ENCODE assay signal across 23 cellular contexts in genomic region chr2:136358576-136358975, GRCh38.
DNase-seq lines count a peak whose midpoint lies in the region; ATAC-seq and TF ChIP-seq lines count a peak whose summit lies in the region.
"Had no signal": no experiment of that assay in that cellular context is flagged by ENCODE, and none has a peak within 500 bp of the region (broad histone marks: within the 10 kb centered on the region; RNA-seq: fewer than 3 reads in every experiment).

No MANE protein-coding gene starts in this region.

- peak; percentile 50 for DNase-seq in activated CD4-positive, alpha-beta T cell treated with anti-CD3 and anti-CD28 coated beads, Interleukin-2, amount 10 ng/mL, durations not matched to agents 24 days and 14 days
- DNase-seq in activated CD4-positive, alpha-beta T cell treated with anti-CD3 and anti-CD28 coated beads, Interleukin-2, amount 50 U/mL, for 1 hour, result no peak
- DNase-seq in activated naive CD4-positive, alpha-beta T cell treated with Interleukin-2 at 50 U/mL for 16 hours, result no peak
- no peak for DNase-seq in activated naive CD8-positive, alpha-beta T cell treated with anti-CD3 and anti-CD28 coated beads for 36 hours
- DNase-seq in stimulated activated CD8-positive, alpha-beta memory T cell treated with anti-CD3 and anti-CD28 coated beads, Interleukin-4, amount 100 ng/mL, for 48 hours, result peak; percentile 34
- DNase-seq in hepatocyte (ENCODE audit: low spot score), result no peak
- DNase-seq: 8988T; C1 segment of cervical spinal cord; Calu3; CD8-positive, alpha-beta memory T cell; DMS53; GDM1; IMR-90; NCI-H1105; NCI-H146; NCI-H2029; NCI-H2227 treated with DMSO at 0.1 percent for 48 hours; NCI-H510A; SIG-M5 had no signal

- H3K27ac Mint-ChIP-seq in activated CD4-positive, alpha-beta T cell treated with anti-CD3 and anti-CD28 coated beads, Interleukin-2, amount 10 ng/mL, durations not matched to agents 24 days and 14 days, result peak overlapping the region; percentile 56
- H3K27ac Mint-ChIP-seq in activated naive CD4-positive, alpha-beta T cell treated with anti-CD3 and anti-CD28 coated beads, Interleukin-2, amount 50 U/mL, for 24 hours, result peak overlapping the region; percentile 43
- peak overlapping the region; percentile 43 for H3K27ac Mint-ChIP-seq in activated naive CD8-positive, alpha-beta T cell treated with anti-CD3 and anti-CD28 coated beads for 36 hours

- H3K36me3 ChIP-seq in hepatocyte (replicated peaks; ENCODE audit: insufficient read depth, low read depth), result no peaks in the 10 kb centered on the region

- no peak for ATAC-seq in HG03432 (IDR thresholded peaks at IDR 0.05; ENCODE audit: unreplicated experiment)
- ATAC-seq: Panc1 had no signal

- H3K79me2 ChIP-seq in hepatocyte, result no peaks in the 10 kb centered on the region

- H4K20me1 ChIP-seq in hepatocyte (ENCODE audit: insufficient read depth, poor library complexity, severe bottlenecking), result no peaks in the 10 kb centered on the region

- TF ChIP-seq CTCF in hepatocyte (IDR thresholded peaks at IDR 0.05; ENCODE audit: poor library complexity), result no peak

- intact Hi-C loops in activated CD4-positive, alpha-beta T cell treated with anti-CD3 and anti-CD28 coated beads, Interleukin-2, amount 10 ng/mL, durations not matched to agents 24 days and 14 days (cut with micrococcal nuclease), result loop anchor here (2.0 kb wide), 2 partner anchors 16 to 120 kb away; no protein-coding TSS in a partner anchor

- H3K9me2 ChIP-seq in hepatocyte (replicated peaks; ENCODE audit: insufficient read depth), result no peaks in the 10 kb centered on the region

- H3K27ac ChIP-seq in hepatocyte, result no peak overlapping the region
- H3K27ac ChIP-seq: KMS-11 had no signal

- H3K9me3 Mint-ChIP-seq in activated CD4-positive, alpha-beta T cell treated with anti-CD3 and anti-CD28 coated beads, Interleukin-2, amount 10 ng/mL, durations not matched to agents 24 days and 14 days, result no peaks in the 10 kb centered on the region
- H3K9me3 Mint-ChIP-seq in activated naive CD4-positive, alpha-beta T cell treated with anti-CD3 and anti-CD28 coated beads, Interleukin-2, amount 50 U/mL, for 24 hours, result no peaks in the 10 kb centered on the region
- no peaks in the 10 kb centered on the region for H3K9me3 Mint-ChIP-seq in activated naive CD8-positive, alpha-beta T cell treated with anti-CD3 and anti-CD28 coated beads for 36 hours
- H3K9me3 Mint-ChIP-seq: CD8-positive, alpha-beta memory T cell had no signal

- no peaks in the 10 kb centered on the region for H3K9me3 ChIP-seq in hepatocyte (ENCODE audit: low read depth)

- no peaks in the 10 kb centered on the region for H3K36me3 Mint-ChIP-seq in activated CD4-positive, alpha-beta T cell treated with anti-CD3 and anti-CD28 coated beads, Interleukin-2, amount 10 ng/mL, durations not matched to agents 24 days and 14 days (ENCODE audit: low read depth)
- H3K36me3 Mint-ChIP-seq in activated naive CD4-positive, alpha-beta T cell treated with anti-CD3 and anti-CD28 coated beads, Interleukin-2, amount 50 U/mL, for 24 hours, result no peaks in the 10 kb centered on the region
- H3K36me3 Mint-ChIP-seq in activated naive CD8-positive, alpha-beta T cell treated with anti-CD3 and anti-CD28 coated beads for 36 hours, result no peaks in the 10 kb centered on the region
- H3K36me3 Mint-ChIP-seq: CD8-positive, alpha-beta memory T cell had no signal

- no peak overlapping the region for H3K4me3 Mint-ChIP-seq in activated CD4-positive, alpha-beta T cell treated with anti-CD3 and anti-CD28 coated beads, Interleukin-2, amount 10 ng/mL, durations not matched to agents 24 days and 14 days
- no peak overlapping the region for H3K4me3 Mint-ChIP-seq in activated naive CD4-positive, alpha-beta T cell treated with anti-CD3 and anti-CD28 coated beads, Interleukin-2, amount 50 U/mL, for 24 hours
- H3K4me3 Mint-ChIP-seq in activated naive CD8-positive, alpha-beta T cell treated with anti-CD3 and anti-CD28 coated beads for 36 hours, result no peak overlapping the region
- H3K4me3 Mint-ChIP-seq: CD8-positive, alpha-beta memory T cell had no signal

- 78% methylated on average over 2 of the region's 2 CpGs for WGBS in hepatocyte (ENCODE audit: low lambda C conversion rate, missing lambda C conversion rate)

- no peaks in the 10 kb centered on the region for H3K27me3 ChIP-seq in hepatocyte

- peaks cover 46% of the 10 kb centered on the region for H3K4me1 Mint-ChIP-seq in activated CD4-positive, alpha-beta T cell treated with anti-CD3 and anti-CD28 coated beads, Interleukin-2, amount 10 ng/mL, durations not matched to agents 24 days and 14 days
- H3K4me1 Mint-ChIP-seq in activated naive CD4-positive, alpha-beta T cell treated with anti-CD3 and anti-CD28 coated beads, Interleukin-2, amount 50 U/mL, for 24 hours, result peaks cover 48% of the 10 kb centered on the region
- H3K4me1 Mint-ChIP-seq in activated naive CD8-positive, alpha-beta T cell treated with anti-CD3 and anti-CD28 coated beads for 36 hours, result peaks cover 57% of the 10 kb centered on the region

- no peak overlapping the region for H3K4me2 ChIP-seq in hepatocyte
- H3K4me2 ChIP-seq: KMS-11 had no signal

- H3K27me3 Mint-ChIP-seq in activated CD4-positive, alpha-beta T cell treated with anti-CD3 and anti-CD28 coated beads, Interleukin-2, amount 10 ng/mL, durations not matched to agents 24 days and 14 days, result peaks cover 2% of the 10 kb centered on the region
- H3K27me3 Mint-ChIP-seq in activated naive CD4-positive, alpha-beta T cell treated with anti-CD3 and anti-CD28 coated beads, Interleukin-2, amount 50 U/mL, for 24 hours, result no peaks in the 10 kb centered on the region
- peaks cover 16% of the 10 kb centered on the region for H3K27me3 Mint-ChIP-seq in activated naive CD8-positive, alpha-beta T cell treated with anti-CD3 and anti-CD28 coated beads for 36 hours
- H3K27me3 Mint-ChIP-seq: CD8-positive, alpha-beta memory T cell had no signal

- H2AFZ ChIP-seq in hepatocyte, result no peak overlapping the region

- no peaks in the 10 kb centered on the region for H3K4me1 ChIP-seq in hepatocyte (ENCODE audit: insufficient read depth)

- H3K4me3 ChIP-seq in hepatocyte, result no peak overlapping the region

Comparison
In these comparisons a context has a peak if more than half of its experiments do, and no peak if none do; other contexts are left out.
1. DNase-seq: peak in activated CD4-positive, alpha-beta T cell treated with anti-CD3 and anti-CD28 coated beads, Interleukin-2, amount 10 ng/mL, durations not matched to agents 24 days and 14 days (single experiment) and stimulated activated CD8-positive, alpha-beta memory T cell treated with anti-CD3 and anti-CD28 coated beads, Interleukin-4, amount 100 ng/mL, for 48 hours (single experiment); none in activated CD4-positive, alpha-beta T cell treated with anti-CD3 and anti-CD28 coated beads, Interleukin-2, amount 50 U/mL, for 1 hour (single experiment), activated naive CD4-positive, alpha-beta T cell treated with Interleukin-2 at 50 U/mL for 16 hours (single experiment), activated naive CD8-positive, alpha-beta T cell treated with anti-CD3 and anti-CD28 coated beads for 36 hours (single experiment) and hepatocyte (single experiment).
2. Peak in every context shown above with its lines, with median percentiles within 50 percentile points of each other: H3K27ac Mint-ChIP-seq.